ENCODE assay signal across 8 cellular contexts in genomic region chr3:149129326-149130123, GRCh38. TPM values are rescaled to one million over a fixed set of nuclear protein-coding genes. Genes with fewer than 3 reads are reported as not detected.
DNase-seq lines count a peak whose midpoint lies in the region; ATAC-seq and TF ChIP-seq lines count a peak whose summit lies in the region.

Gene HPS3, plus strand, starts transcription at chr3:149129638. Its CDS starts 86 bp downstream, at chr3:149129724.

- H3K4me1 Mint-ChIP-seq in activated CD4-positive, alpha-beta T cell treated with anti-CD3 and anti-CD28 coated beads, Interleukin-2, amount 10 ng/mL, durations not matched to agents 24 days and 14 days = peaks cover 35% of the 10 kb centered on the region

- DNase-seq in NCI-H526 treated with DMSO at 0.1 percent for 48 hours (lab: John Stamatoyannopoulos, UW) = peak; percentile 88
- peak; percentile 96 for DNase-seq in activated CD4-positive, alpha-beta T cell treated with anti-CD3 and anti-CD28 coated beads, Interleukin-2, amount 10 ng/mL, durations not matched to agents 24 days and 14 days
- peak; percentile 92 for DNase-seq in coronary artery (ENCODE audit: low spot score)
- peak; percentile 97 for DNase-seq in left kidney (ENCODE audit: low read depth, low spot score)
- DNase-seq in stimulated activated CD4-positive, alpha-beta T cell treated with anti-CD3 and anti-CD28 coated beads, Interleukin-2, amount 100 ng/mL, for 24 hours = peak; percentile 82 to 86

- H3K4me3 ChIP-seq in coronary artery = peak within 1 kb of the TSS; percentile 84

- H3K27ac Mint-ChIP-seq in activated CD4-positive, alpha-beta T cell treated with anti-CD3 and anti-CD28 coated beads, Interleukin-2, amount 10 ng/mL, durations not matched to agents 24 days and 14 days = peak within 1 kb of the TSS; percentile 79

- H3K27ac ChIP-seq in C4-2B (peak within 1 kb of the TSS; percentile 81), coronary artery (peak within 1 kb of the TSS; percentile 85 to 92)

- H3K4me3 Mint-ChIP-seq in activated CD4-positive, alpha-beta T cell treated with anti-CD3 and anti-CD28 coated beads, Interleukin-2, amount 10 ng/mL, durations not matched to agents 24 days and 14 days = peak within 1 kb of the TSS; percentile 89

- TF ChIP-seq CTCF in C4-2B (conservative IDR thresholded peaks at IDR 0.05) (no peak), coronary artery (IDR thresholded peaks at IDR 0.05) (no peak)

- ATAC-seq in GM19372 (IDR thresholded peaks at IDR 0.05; ENCODE audit: low read depth, unreplicated experiment) (peak; percentile 91), HG03521 (IDR thresholded peaks at IDR 0.05; ENCODE audit: unreplicated experiment) (peak; percentile 96)

- H3K27me3 Mint-ChIP-seq in activated CD4-positive, alpha-beta T cell treated with anti-CD3 and anti-CD28 coated beads, Interleukin-2, amount 10 ng/mL, durations not matched to agents 24 days and 14 days = peaks cover 16% of the 10 kb centered on the region

- H3K36me3 Mint-ChIP-seq in activated CD4-positive, alpha-beta T cell treated with anti-CD3 and anti-CD28 coated beads, Interleukin-2, amount 10 ng/mL, durations not matched to agents 24 days and 14 days (ENCODE audit: low read depth) = peaks cover 13% of the 10 kb centered on the region

- no peaks in the 10 kb centered on the region for H3K9me3 Mint-ChIP-seq in activated CD4-positive, alpha-beta T cell treated with anti-CD3 and anti-CD28 coated beads, Interleukin-2, amount 10 ng/mL, durations not matched to agents 24 days and 14 days

- intact Hi-C loops in activated CD4-positive, alpha-beta T cell treated with anti-CD3 and anti-CD28 coated beads, Interleukin-2, amount 10 ng/mL, durations not matched to agents 24 days and 14 days (cut with micrococcal nuclease) = loop anchor here (1.0 to 5.0 kb wide), 8 partner anchors 9 to 683 kb away; partner anchors contain the start of genes GYG1, HLTF and RNF13

RNA-seq across cellular contexts. Expression of gene HPS3, which starts in this region (rescaled TPM):
- 15.3 and 17.4 TPM in 2 replicates for total RNA-seq in activated CD4-positive, alpha-beta T cell treated with anti-CD3 and anti-CD28 coated beads, Interleukin-2, amount 10 ng/mL, durations not matched to agents 24 days and 14 days

Comparison
In these comparisons a context has a peak if more than half of its experiments do, and no peak if none do; other contexts are left out.
1. Peak in every context shown above with its lines: DNase-seq, ATAC-seq, H3K4me3 ChIP-seq and H3K27ac ChIP-seq.